In the genomic region with DNA sequence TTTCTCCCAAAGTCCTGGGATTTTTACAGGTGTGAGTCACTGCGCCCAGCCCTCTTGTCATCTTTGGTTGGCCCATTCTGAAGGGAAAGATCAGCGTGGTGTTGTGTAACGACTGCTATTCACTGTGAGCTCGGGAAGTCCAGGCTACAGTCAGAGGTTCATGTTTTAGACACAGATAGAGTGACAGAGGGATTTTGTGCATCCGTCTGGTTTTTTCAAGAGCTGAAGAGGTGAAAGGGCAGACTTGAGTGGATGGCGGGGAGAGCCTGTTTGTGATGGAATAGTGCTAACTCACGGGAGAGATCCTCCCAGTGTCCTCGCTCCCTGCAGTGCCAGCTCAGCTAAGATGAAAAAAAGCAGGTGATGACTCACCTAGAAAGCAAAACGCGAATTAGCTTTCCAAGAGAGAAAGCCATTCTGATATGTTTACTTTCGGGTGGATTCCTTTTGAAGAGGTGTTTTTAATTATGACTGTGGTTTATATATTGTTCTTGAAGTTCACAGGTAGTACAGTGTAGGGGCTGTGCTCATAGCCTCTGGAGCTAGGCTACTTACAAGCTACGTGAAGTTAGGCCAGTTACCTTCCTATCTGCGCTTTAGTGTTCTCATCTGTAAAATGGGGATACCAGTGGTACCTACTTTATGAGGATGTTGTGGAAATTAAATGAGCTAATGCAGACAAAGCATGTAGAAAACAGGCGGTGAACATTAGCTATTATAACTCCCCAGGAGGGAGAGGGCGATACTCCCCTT, we compare ENCODE assay signal across 9 cellular contexts.
A peak's percentile ranks its signal among the peaks of the same experiment; 100 is the strongest.
DNase-seq lines count a peak whose midpoint lies in the region; ATAC-seq lines count a peak whose summit lies in the region.
"Had no signal": no experiment of that assay in that cellular context is flagged by ENCODE, and none has a peak within 500 bp of the region (broad histone marks: within the 10 kb centered on the region; RNA-seq: fewer than 3 reads in every experiment).

No MANE protein-coding gene starts in this region.

- DNase-seq in DMS79 (lab: John Stamatoyannopoulos, UW) (peak; percentile 88), NCI-H1417 treated with DMSO at 0.1 percent for 48 hours (lab: John Stamatoyannopoulos, UW) (peak; percentile 91), SW480 (ENCODE audit: low spot score) (peak; percentile 98), iPS-NIHi11 (ENCODE audit: low spot score) (peak; percentile 43), retina (no peak)
- DNase-seq in stimulated activated naive CD4-positive, alpha-beta T cell treated with Interleukin-2 at 50 U/mL for 16 hours (lab: John Stamatoyannopoulos, UW), result no peak
- no peak for DNase-seq in stimulated activated CD4-positive, alpha-beta T cell treated with anti-CD3 and anti-CD28 coated beads, Interleukin-4, amount 100 ng/mL, for 4 hours
- DNase-seq: activated naive CD8-positive, alpha-beta T cell treated with anti-CD3 and anti-CD28 coated beads, Interleukin-2, amount 10 ng/mL, durations not matched to agents 7 days and 5 days had no signal

- ATAC-seq in HG03442 (IDR thresholded peaks at IDR 0.05; ENCODE audit: unreplicated experiment), result no peak

Comparison
In these comparisons a context has a peak if more than half of its experiments do, and no peak if none do; other contexts are left out.
1. DNase-seq: peak in DMS79 (single experiment), NCI-H1417 treated with DMSO at 0.1 percent for 48 hours (single experiment), SW480 (single experiment) and iPS-NIHi11 (single experiment); none in stimulated activated naive CD4-positive, alpha-beta T cell treated with Interleukin-2 at 50 U/mL for 16 hours (single experiment), retina (single experiment) and stimulated activated CD4-positive, alpha-beta T cell treated with anti-CD3 and anti-CD28 coated beads, Interleukin-4, amount 100 ng/mL, for 4 hours (0 of 2).